Comparison of ENCODE assay signal across 10 cellular contexts in genomic region chr6:42269974-42270510, GRCh38. TPM values are rescaled to one million over a fixed set of nuclear protein-coding genes. Genes with fewer than 3 reads are reported as not detected.
DNase-seq lines count a peak whose midpoint lies in the region; ATAC-seq and TF ChIP-seq lines count a peak whose summit lies in the region.
"Had no signal": no experiment of that assay in that cellular context is flagged by ENCODE, and none has a peak within 500 bp of the region (broad histone marks: within the 10 kb centered on the region; RNA-seq: fewer than 3 reads in every experiment).

No MANE protein-coding gene starts in this region.

- no peak for TF ChIP-seq POLR2A in erythroblast (IDR thresholded peaks at IDR 0.05; ENCODE audit: low read length)

- no peaks in the 10 kb centered on the region for H3K27me3 Mint-ChIP-seq in activated CD8-positive, alpha-beta T cell treated with anti-CD3 and anti-CD28 coated beads, Interleukin-2, amount 10 ng/mL, durations not matched to agents 7 days and 5 days (ENCODE audit: low read depth)

- POLR2A ChIA-PET in activated CD8-positive, alpha-beta T cell treated with anti-CD3 and anti-CD28 coated beads, Interleukin-2, amount 10 ng/mL, durations not matched to agents 7 days and 5 days (lab: Charles Lee), result no interaction called here

- DNase-seq in activated CD8-positive, alpha-beta T cell treated with anti-CD3 and anti-CD28 coated beads, Interleukin-2, amount 10 ng/mL, durations not matched to agents 7 days and 5 days, result no peak
- DNase-seq in erythroblast (lab: John Stamatoyannopoulos, UW) (no peak), NCI-H1694 (lab: John Stamatoyannopoulos, UW) (no peak), kidney tubule cell (ENCODE audit: low spot score) (no peak)
- DNase-seq: colonic mucosa, DMS153, right cardiac atrium had no signal

- peak overlapping the region; percentile 77 for H3K27ac Mint-ChIP-seq in activated CD8-positive, alpha-beta T cell treated with anti-CD3 and anti-CD28 coated beads, Interleukin-2, amount 10 ng/mL, durations not matched to agents 7 days and 5 days

- peaks cover 25% of the 10 kb centered on the region for H3K36me3 Mint-ChIP-seq in activated CD8-positive, alpha-beta T cell treated with anti-CD3 and anti-CD28 coated beads, Interleukin-2, amount 10 ng/mL, durations not matched to agents 7 days and 5 days (ENCODE audit: low read depth)

- peaks cover 24% of the 10 kb centered on the region for H3K4me1 Mint-ChIP-seq in activated CD8-positive, alpha-beta T cell treated with anti-CD3 and anti-CD28 coated beads, Interleukin-2, amount 10 ng/mL, durations not matched to agents 7 days and 5 days (ENCODE audit: low read depth)

- ATAC-seq in GM18873 (IDR thresholded peaks at IDR 0.05; ENCODE audit: low FRiP score, unreplicated experiment), result peak; percentile 28
- peak; percentile 50 for ATAC-seq in GM21528 (IDR thresholded peaks at IDR 0.05; ENCODE audit: low FRiP score, unreplicated experiment)
- ATAC-seq in HG03097 (IDR thresholded peaks at IDR 0.05; ENCODE audit: low FRiP score, unreplicated experiment), result peak; percentile 19
- ATAC-seq in activated CD8-positive, alpha-beta T cell treated with anti-CD3 and anti-CD28 coated beads, Interleukin-2, amount 10 ng/mL, durations not matched to agents 7 days and 5 days, result no peak
- ATAC-seq: right cardiac atrium had no signal

- no peak overlapping the region for H3K4me3 Mint-ChIP-seq in activated CD8-positive, alpha-beta T cell treated with anti-CD3 and anti-CD28 coated beads, Interleukin-2, amount 10 ng/mL, durations not matched to agents 7 days and 5 days

- CTCF ChIA-PET in activated CD8-positive, alpha-beta T cell treated with anti-CD3 and anti-CD28 coated beads, Interleukin-2, amount 10 ng/mL, durations not matched to agents 7 days and 5 days (lab: Charles Lee), result interaction anchor here (0.9 to 2.9 kb wide), 3 partner anchors 9 to 277 kb away, joined by 3 to 10 read pairs (median 5); no protein-coding TSS in a partner anchor

- H3K9me3 Mint-ChIP-seq in activated CD8-positive, alpha-beta T cell treated with anti-CD3 and anti-CD28 coated beads, Interleukin-2, amount 10 ng/mL, durations not matched to agents 7 days and 5 days (ENCODE audit: insufficient read depth), result no peaks in the 10 kb centered on the region

RNA-seq across cellular contexts. Expression of gene MRPS10, which starts 52.4 kb away (rescaled TPM):
- 10 to 100 TPM; 32.6 to 33.8 TPM for total RNA-seq in activated CD8-positive, alpha-beta T cell treated with anti-CD3 and anti-CD28 coated beads, Interleukin-2, amount 10 ng/mL, durations not matched to agents 7 days and 5 days
